In genomic region chr19:51688665-51689571, GRCh38 we compare ENCODE assay signal across 1 cellular context.
A peak's percentile ranks its signal among the peaks of the same experiment; 100 is the strongest.
TF ChIP-seq lines count a peak whose summit lies in the region.

No MANE protein-coding gene starts in this region.

TF ChIP-seq in A549, 52 proteins besides CTCF, POLR2A, EP300 and RAD21 (continued from another document):
- TF ChIP-seq ATOH8 (CRISPR knock-in tag; IDR thresholded peaks at IDR 0.05; ENCODE audit: low read depth) (no peak), ZSCAN20 (CRISPR knock-in tag; IDR thresholded peaks at IDR 0.05) (no peak), NPAS2 (CRISPR knock-in tag; IDR thresholded peaks at IDR 0.05; ENCODE audit: borderline replicate concordance) (no peak), TFCP2L1 (CRISPR knock-in tag; IDR thresholded peaks at IDR 0.05) (no peak), JUN (IDR thresholded peaks at IDR 0.05) (peak; percentile 79 to 87; a peak in 4 of 5 replicates), HMGXB4 (CRISPR knock-in tag; IDR thresholded peaks at IDR 0.05; ENCODE audit: borderline replicate concordance) (0 out of 2 replicates have a peak, but pooled peaks have one; percentile 20), MAX (IDR thresholded peaks at IDR 0.05) (peak; percentile 51), HDAC2 (IDR thresholded peaks at IDR 0.05) (no peak), EHF (CRISPR knock-in tag; IDR thresholded peaks at IDR 0.05) (no peak), ZFP36 (IDR thresholded peaks at IDR 0.05; ENCODE audit: borderline replicate concordance, partially characterized antibody) (peak; percentile 32), CHD2 (IDR thresholded peaks at IDR 0.05; ENCODE audit: low read length, partially characterized antibody) (no peak), CEBPB (IDR thresholded peaks at IDR 0.05) (no peak), FOSB (CRISPR knock-in tag; IDR thresholded peaks at IDR 0.05) (no peak), TP53 (CRISPR knock-in tag; IDR thresholded peaks at IDR 0.05) (0 out of 2 replicates have a peak, but pooled peaks have one; percentile 45), MAZ (IDR thresholded peaks at IDR 0.05; ENCODE audit: borderline replicate concordance, low read depth, low read length) (peak; percentile 63; the same call in 1 of the 2 replicates), RFX5 (IDR thresholded peaks at IDR 0.05) (no peak), SMC3 (IDR thresholded peaks at IDR 0.05) (no peak; the same call in 1 of the 3 replicates), NFE2L2 (conservative IDR thresholded peaks at IDR 0.05; ENCODE audit: low read length) (no peak)
TF ChIP-seq in A549: peak in this region for 9.
